ENCODE assay signal across 8 cellular contexts in the genomic region with DNA sequence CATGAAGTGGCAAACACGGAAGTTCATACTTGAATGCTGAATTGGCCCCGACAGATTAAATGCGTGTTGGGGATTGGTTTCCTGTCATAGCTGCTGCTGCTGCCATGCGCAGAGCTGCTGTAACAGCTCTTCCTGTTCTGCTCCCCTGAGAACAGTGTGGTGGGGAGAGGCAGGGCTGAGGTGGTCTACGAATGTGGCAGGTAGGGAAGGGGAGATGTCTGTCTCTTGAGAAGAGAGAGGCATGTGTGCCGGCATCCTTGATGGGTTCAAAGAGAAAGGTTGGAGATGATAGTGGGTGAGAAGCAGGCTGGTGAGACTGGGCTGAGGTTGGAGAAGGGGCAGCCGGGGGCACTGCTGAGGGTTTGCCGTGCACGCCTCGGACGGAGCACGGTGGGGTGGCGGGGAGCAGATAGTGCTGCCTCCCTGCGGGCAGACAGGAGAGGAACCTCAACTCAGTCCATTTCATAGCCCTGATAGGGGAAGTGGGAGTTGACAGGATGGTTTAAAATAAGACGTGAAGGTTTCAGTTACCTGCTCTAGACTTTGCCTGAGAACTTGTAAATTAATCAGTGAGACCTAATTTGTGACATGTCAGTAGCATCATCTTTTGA. TPM values are rescaled to one million over a fixed set of nuclear protein-coding genes. Genes with fewer than 3 reads are reported as not detected.
DNase-seq lines count a peak whose midpoint lies in the region; ATAC-seq and TF ChIP-seq lines count a peak whose summit lies in the region.

No MANE protein-coding gene starts in this region.

- intact Hi-C loops in psoas muscle (cut with DNase I): loop anchor here (5.0 to 10.0 kb wide), 5 partner anchors 70 to 535 kb away; a partner anchor contains a TSS

- H3K9me3 ChIP-seq in psoas muscle (no peaks in the 10 kb centered on the region), WERI-Rb-1 (ENCODE audit: severe bottlenecking) (no peaks in the 10 kb centered on the region)

- H3K27me3 ChIP-seq in psoas muscle (ENCODE audit: insufficient read depth in 3 of 3, low read length in 2 of 3) (no peaks in the 10 kb centered on the region), WERI-Rb-1 (ENCODE audit: insufficient read depth, low read depth, severe bottlenecking) (no peaks in the 10 kb centered on the region)

- DNase-seq in GM19238 (ENCODE audit: insufficient read length, low spot score) (peak; percentile 70), choroid plexus epithelial cell (ENCODE audit: low read depth) (no peak), psoas muscle (peak; percentile 34 to 70), NCI-H1436 (lab: John Stamatoyannopoulos, UW) (no peak), WERI-Rb-1 (no peak), glomerular visceral epithelial cell (ENCODE audit: extremely low spot score) (no peak)
- peak; percentile 51 for DNase-seq in activated CD4-positive, CD25-positive, alpha-beta regulatory T cell treated with anti-CD3 and anti-CD28 coated beads, Interleukin-2, amount 50 U/mL, for 16 hours (ENCODE audit: low read depth, low spot score)

- WGBS in psoas muscle, 3 donors: 55 to 66% (median 55%) methylated on average over 15 of the region's 15 CpGs

- TF ChIP-seq CTCF in choroid plexus epithelial cell (conservative IDR thresholded peaks at IDR 0.05; ENCODE audit: low read depth, low read length) (peak; percentile 34), psoas muscle (IDR thresholded peaks at IDR 0.05) (no peak), WERI-Rb-1 (IDR thresholded peaks at IDR 0.05; ENCODE audit: low read depth, low read length) (no peak)

- no peak overlapping the region for H3K4me3 ChIP-seq in choroid plexus epithelial cell (ENCODE audit: low read depth, low read length)
- H3K4me3 ChIP-seq in psoas muscle: peak overlapping the region; percentile 35
- H3K4me3 ChIP-seq in WERI-Rb-1 (ENCODE audit: low read depth, low read length): no peak overlapping the region

- H3K36me3 ChIP-seq in psoas muscle (ENCODE audit: insufficient read depth in 1 of 2, low read depth in 1 of 2) (no peaks in the 10 kb centered on the region), WERI-Rb-1 (no peaks in the 10 kb centered on the region)

- H3K4me1 ChIP-seq in psoas muscle: peaks cover 19% of the 10 kb centered on the region

- H3K27ac ChIP-seq in psoas muscle (peak overlapping the region; percentile 57), WERI-Rb-1 (no peak overlapping the region)

- ATAC-seq in HG03280 (IDR thresholded peaks at IDR 0.05; ENCODE audit: unreplicated experiment): peak; percentile 97
- peak; percentile 37 to 57 (median 54) for ATAC-seq in psoas muscle

RNA-seq across cellular contexts. Expression of a gene that starts 46.1 kb away (rescaled TPM):
- 10 to 100 TPM; 10.9 to 23.5 (median 18.0) TPM for total RNA-seq in psoas muscle
- 10 to 100 TPM; 10.4 to 28.1 (median 15.3) TPM for polyA plus RNA-seq in psoas muscle

Comparison
In these comparisons a context has a peak if more than half of its experiments do, and no peak if none do; other contexts are left out.
1. DNase-seq: peak in GM19238 (single experiment), activated CD4-positive, CD25-positive, alpha-beta regulatory T cell treated with anti-CD3 and anti-CD28 coated beads, Interleukin-2, amount 50 U/mL, for 16 hours (single experiment) and psoas muscle (2 of 2); none in choroid plexus epithelial cell (single experiment), NCI-H1436 (single experiment), WERI-Rb-1 (single experiment) and glomerular visceral epithelial cell (single experiment).